24 cellular contexts compared by ENCODE assay signal in genomic region chrX:104420907-104421306, GRCh38.
"Had no signal": no experiment of that assay in that cellular context is flagged by ENCODE, and none has a peak within 500 bp of the region (broad histone marks: within the 10 kb centered on the region; RNA-seq: fewer than 3 reads in every experiment).

No MANE protein-coding gene starts in this region.

- FAIRE-seq: kidney had no signal

- H3K4me1 ChIP-seq: breast epithelium, gastrocnemius medialis, parathyroid adenoma, psoas muscle, stomach, upper lobe of right lung had no signal

- H3K27ac ChIP-seq: breast epithelium, gastrocnemius medialis, parathyroid adenoma, psoas muscle, stomach, thyroid gland, upper lobe of right lung had no signal

- H3K36me3 ChIP-seq: breast epithelium, gastrocnemius medialis, stomach, thyroid gland, upper lobe of right lung had no signal

- H3K9ac ChIP-seq: parathyroid adenoma had no signal

- H2AFZ ChIP-seq: parathyroid adenoma had no signal

- H3K79me2 ChIP-seq: parathyroid adenoma had no signal

- H3K27me3 ChIP-seq: gastrocnemius medialis, stomach, thyroid gland, upper lobe of right lung had no signal

- DNase-seq: activated CD4-positive, alpha-beta T cell treated with anti-CD3 and anti-CD28 coated beads for 4 hours; activated CD4-positive, alpha-beta T cell treated with anti-CD3 and anti-CD28 coated beads, Interleukin-2, amount 50 U/mL, for 4 hours; activated CD4-positive, CD25-positive, alpha-beta regulatory T cell; activated naive CD4-positive, alpha-beta T cell; activated T-cell treated with anti-CD3 and anti-CD28 coated beads for 4 hours; activated T-cell treated with anti-CD3 and anti-CD28 coated beads, Interleukin-2, amount 50 U/mL, for 72 hours; central memory CD4-positive, alpha-beta T cell; dermis blood vessel endothelial cell; effector CD4-positive, alpha-beta T cell; gastrocnemius medialis; glutamatergic neuron; hippocampal formation; kidney; naive thymus-derived CD4-positive, alpha-beta T cell; psoas muscle; stimulated activated CD4-positive, alpha-beta T cell treated with anti-CD3 and anti-CD28 coated beads, Interleukin-15, amount 100 ng/mL, for 24 hours; stimulated activated CD4-positive, alpha-beta T cell treated with anti-CD3 and anti-CD28 coated beads, Interleukin-2, amount 100 ng/mL, for 24 hours; stimulated activated naive B cell treated with anti-CD40 and anti-IgM and Interleukin-4, amounts not matched to agents 10 μg/mL and 1 μg/mL and 100 μg/mL, for 72 hours; stomach; thyroid gland; upper lobe of right lung had no signal

- H3K9me3 ChIP-seq: thyroid gland, upper lobe of right lung had no signal

- H3K4me3 ChIP-seq: breast epithelium, gastrocnemius medialis, psoas muscle, stomach, thyroid gland, upper lobe of right lung had no signal

- ATAC-seq: activated naive CD4-positive, alpha-beta T cell treated with anti-CD3 and anti-CD28 coated beads, Interleukin-2, amount 50 U/mL, for 72 hours; activated T-cell treated with anti-CD3 and anti-CD28 coated beads, Interleukin-2, amount 50 U/mL, for 72 hours; gastrocnemius medialis; naive thymus-derived CD4-positive, alpha-beta T cell; psoas muscle; stimulated activated naive B cell treated with anti-CD40 and anti-IgM and Interleukin-4, amounts not matched to agents 10 μg/mL and 1 μg/mL and 100 μg/mL, for 72 hours; upper lobe of right lung had no signal
